In genomic region chr10:120490288-120490687, GRCh38 we compare ENCODE assay signal across 38 cellular contexts. TPM values are rescaled to one million over a fixed set of nuclear protein-coding genes. Genes with fewer than 3 reads are reported as not detected.
"Had no signal": no experiment of that assay in that cellular context is flagged by ENCODE, and none has a peak within 500 bp of the region (broad histone marks: within the 10 kb centered on the region; RNA-seq: fewer than 3 reads in every experiment).

No MANE protein-coding gene starts in this region.

- H3K27ac ChIP-seq: body of pancreas, coronary artery, dorsolateral prefrontal cortex, foreskin keratinocyte, gastrocnemius medialis, heart left ventricle, WERI-Rb-1 had no signal

- H3K27me3 ChIP-seq: body of pancreas, foreskin keratinocyte, gastrocnemius medialis, heart left ventricle had no signal

- H3K9me3 Mint-ChIP-seq: activated CD4-positive, alpha-beta memory T cell treated with anti-CD3 and anti-CD28 coated beads for 36 hours; activated CD4-positive, alpha-beta T cell treated with anti-CD3 and anti-CD28 coated beads, Interleukin-2, amount 10 ng/mL, durations not matched to agents 24 days and 14 days; activated T-helper 1 cell treated with anti-CD3 and anti-CD28 coated beads, Interleukin-12 subunit alpha, Interleukin-12 subunit beta, Interleukin-2, Interleukin-4 antibody, amounts not matched to agents 30 ng/mL and 10 ng/mL and 1 ng/mL, durations not matched to agents 14 hours and 24 hours and 36 hours; dendritic cell treated with granulocyte-macrophage colony-stimulating factor and Interleukin-4, amounts not matched to agents 40 ng/mL and 50 ng/mL, for 4 days; endodermal cell; T-helper 2 cell treated with Interferon-gamma antibody and Interleukin-4, amounts not matched to agents 5 μg/mL and 100 μg/mL, for 36 hours had no signal

- H3K36me3 ChIP-seq: gastrocnemius medialis, heart left ventricle, WERI-Rb-1 had no signal

- ATAC-seq: activated CD4-positive, alpha-beta T cell treated with anti-CD3 and anti-CD28 coated beads for 36 hours; activated CD8-positive, alpha-beta memory T cell treated with anti-CD3 and anti-CD28 coated beads, Interleukin-2, amount 10 ng/mL, durations not matched to agents 7 days and 5 days; activated CD8-positive, alpha-beta T cell treated with anti-CD3 and anti-CD28 coated beads, Interleukin-2, amount 10 ng/mL, durations not matched to agents 7 days and 5 days; body of pancreas; esophagus mucosa; foreskin keratinocyte; gastrocnemius medialis; heart left ventricle; T-helper 17 cell had no signal

- H3K4me3 Mint-ChIP-seq: activated CD4-positive, alpha-beta memory T cell treated with anti-CD3 and anti-CD28 coated beads for 36 hours; activated CD4-positive, alpha-beta T cell treated with anti-CD3 and anti-CD28 coated beads for 36 hours; activated CD4-positive, alpha-beta T cell treated with anti-CD3 and anti-CD28 coated beads, Interleukin-2, amount 10 ng/mL, durations not matched to agents 24 days and 14 days; activated CD8-positive, alpha-beta memory T cell treated with anti-CD3 and anti-CD28 coated beads, Interleukin-2, amount 10 ng/mL, durations not matched to agents 7 days and 5 days; activated CD8-positive, alpha-beta T cell treated with anti-CD3 and anti-CD28 coated beads, Interleukin-2, amount 10 ng/mL, durations not matched to agents 7 days and 5 days; activated naive CD8-positive, alpha-beta T cell; activated T-helper 1 cell treated with anti-CD3 and anti-CD28 coated beads, Interleukin-12 subunit alpha, Interleukin-12 subunit beta, Interleukin-2, Interleukin-4 antibody, amounts not matched to agents 30 ng/mL and 10 ng/mL and 1 ng/mL, durations not matched to agents 14 hours and 24 hours and 36 hours; dendritic cell treated with granulocyte-macrophage colony-stimulating factor and Interleukin-4, amounts not matched to agents 40 ng/mL and 50 ng/mL, for 4 days; endodermal cell; T-helper 17 cell; T-helper 2 cell treated with Interferon-gamma antibody and Interleukin-4, amounts not matched to agents 5 μg/mL and 100 μg/mL, for 36 hours had no signal

- DNase-seq: activated CD4-positive, alpha-beta memory T cell treated with anti-CD3 and anti-CD28 coated beads for 36 hours; activated CD4-positive, alpha-beta T cell treated with anti-CD3 and anti-CD28 coated beads for 36 hours; activated CD4-positive, alpha-beta T cell treated with anti-CD3 and anti-CD28 coated beads, Interleukin-2, amount 10 ng/mL, durations not matched to agents 24 days and 14 days; activated CD4-positive, CD25-positive, alpha-beta regulatory T cell; activated CD4-positive, CD25-positive, alpha-beta regulatory T cell treated with anti-CD3 and anti-CD28 coated beads, Interleukin-2, amount 50 U/mL, for 72 hours; activated CD8-positive, alpha-beta memory T cell treated with anti-CD3 and anti-CD28 coated beads, Interleukin-2, amount 10 ng/mL, durations not matched to agents 7 days and 5 days; activated CD8-positive, alpha-beta memory T cell treated with anti-CD3 and anti-CD28 coated beads, Interleukin-2, amount 50 U/mL, for 4 hours; activated CD8-positive, alpha-beta T cell treated with anti-CD3 and anti-CD28 coated beads, Interleukin-2, amount 10 ng/mL, durations not matched to agents 7 days and 5 days; activated effector memory CD4-positive, alpha-beta T cell treated with Interleukin-2 at 50 U/mL for 16 hours; activated gamma-delta T cell treated with Interleukin-2 at 50 U/mL for 16 hours; activated naive CD4-positive, alpha-beta T cell treated with anti-CD3 and anti-CD28 coated beads, Interleukin-2, amount 50 U/mL, for 16 hours; activated naive CD4-positive, alpha-beta T cell treated with Interleukin-2 at 50 U/mL for 16 hours; activated T-cell treated with anti-CD3 and anti-CD28 coated beads, Interleukin-2, amount 50 U/mL, for 1 hour; activated T-cell treated with anti-CD3 and anti-CD28 coated beads, Interleukin-2, amount 50 U/mL, for 48 hours; amniotic stem cell; anterior cingulate cortex; body of pancreas; caudate nucleus; dorsolateral prefrontal cortex; effector memory CD4-positive, alpha-beta T cell; endodermal cell; foreskin keratinocyte; gastrocnemius medialis; glutamatergic neuron; heart left ventricle; T-helper 1 cell; T-helper 17 cell; T1000; WERI-Rb-1 had no signal

- FAIRE-seq: astrocyte had no signal

- H3K4me1 Mint-ChIP-seq: activated CD4-positive, alpha-beta T cell treated with anti-CD3 and anti-CD28 coated beads for 36 hours; activated CD4-positive, alpha-beta T cell treated with anti-CD3 and anti-CD28 coated beads, Interleukin-2, amount 10 ng/mL, durations not matched to agents 24 days and 14 days; activated CD8-positive, alpha-beta memory T cell treated with anti-CD3 and anti-CD28 coated beads, Interleukin-2, amount 10 ng/mL, durations not matched to agents 7 days and 5 days; T-helper 17 cell had no signal

- H3K4me3 ChIP-seq: body of pancreas, coronary artery, dorsolateral prefrontal cortex, gastrocnemius medialis, heart left ventricle had no signal

- H3K4me1 ChIP-seq: foreskin keratinocyte, gastrocnemius medialis, heart left ventricle had no signal

- H3K9me3 ChIP-seq: body of pancreas, gastrocnemius medialis, heart left ventricle had no signal

- H3K36me3 Mint-ChIP-seq: activated CD4-positive, alpha-beta memory T cell treated with anti-CD3 and anti-CD28 coated beads for 36 hours; activated CD8-positive, alpha-beta memory T cell treated with anti-CD3 and anti-CD28 coated beads, Interleukin-2, amount 10 ng/mL, durations not matched to agents 7 days and 5 days; activated naive CD8-positive, alpha-beta T cell had no signal

- H3K27ac Mint-ChIP-seq: activated CD4-positive, alpha-beta memory T cell treated with anti-CD3 and anti-CD28 coated beads for 36 hours; activated CD4-positive, alpha-beta T cell treated with anti-CD3 and anti-CD28 coated beads for 36 hours; activated CD4-positive, alpha-beta T cell treated with anti-CD3 and anti-CD28 coated beads, Interleukin-2, amount 10 ng/mL, durations not matched to agents 24 days and 14 days; activated CD8-positive, alpha-beta memory T cell treated with anti-CD3 and anti-CD28 coated beads, Interleukin-2, amount 10 ng/mL, durations not matched to agents 7 days and 5 days; activated CD8-positive, alpha-beta T cell treated with anti-CD3 and anti-CD28 coated beads, Interleukin-2, amount 10 ng/mL, durations not matched to agents 7 days and 5 days; activated naive CD8-positive, alpha-beta T cell; activated T-helper 1 cell treated with anti-CD3 and anti-CD28 coated beads, Interleukin-12 subunit alpha, Interleukin-12 subunit beta, Interleukin-2, Interleukin-4 antibody, amounts not matched to agents 30 ng/mL and 10 ng/mL and 1 ng/mL, durations not matched to agents 14 hours and 24 hours and 36 hours; dendritic cell treated with granulocyte-macrophage colony-stimulating factor and Interleukin-4, amounts not matched to agents 40 ng/mL and 50 ng/mL, for 4 days; endodermal cell; T-helper 17 cell; T-helper 2 cell treated with Interferon-gamma antibody and Interleukin-4, amounts not matched to agents 5 μg/mL and 100 μg/mL, for 36 hours had no signal

- H3K27me3 Mint-ChIP-seq: activated CD4-positive, alpha-beta T cell treated with anti-CD3 and anti-CD28 coated beads for 36 hours; activated CD4-positive, alpha-beta T cell treated with anti-CD3 and anti-CD28 coated beads, Interleukin-2, amount 10 ng/mL, durations not matched to agents 24 days and 14 days; activated CD8-positive, alpha-beta memory T cell treated with anti-CD3 and anti-CD28 coated beads, Interleukin-2, amount 10 ng/mL, durations not matched to agents 7 days and 5 days; dendritic cell treated with granulocyte-macrophage colony-stimulating factor and Interleukin-4, amounts not matched to agents 40 ng/mL and 50 ng/mL, for 4 days had no signal

RNA-seq across cellular contexts. Expression of gene PLPP4, which starts 33.3 kb away (rescaled TPM):
- total RNA-seq: activated CD4-positive, alpha-beta memory T cell treated with anti-CD3 and anti-CD28 coated beads for 36 hours; activated CD4-positive, alpha-beta T cell treated with anti-CD3 and anti-CD28 coated beads for 36 hours; activated CD4-positive, alpha-beta T cell treated with anti-CD3 and anti-CD28 coated beads, Interleukin-2, amount 10 ng/mL, durations not matched to agents 24 days and 14 days; activated CD8-positive, alpha-beta memory T cell treated with anti-CD3 and anti-CD28 coated beads for 36 hours; activated CD8-positive, alpha-beta memory T cell treated with anti-CD3 and anti-CD28 coated beads, Interleukin-2, amount 10 ng/mL, durations not matched to agents 7 days and 5 days; activated CD8-positive, alpha-beta T cell treated with anti-CD3 and anti-CD28 coated beads, Interleukin-2, amount 10 ng/mL, durations not matched to agents 7 days and 5 days; activated T-helper 1 cell treated with anti-CD3 and anti-CD28 coated beads, Interleukin-12 subunit alpha, Interleukin-12 subunit beta, Interleukin-2, Interleukin-4 antibody, amounts not matched to agents 30 ng/mL and 10 ng/mL and 1 ng/mL, durations not matched to agents 14 hours and 24 hours and 36 hours; esophagus mucosa; gastrocnemius medialis; T-helper 17 cell had no signal
- polyA plus RNA-seq: adipose tissue, heart left ventricle had no signal
